In the genomic region with DNA sequence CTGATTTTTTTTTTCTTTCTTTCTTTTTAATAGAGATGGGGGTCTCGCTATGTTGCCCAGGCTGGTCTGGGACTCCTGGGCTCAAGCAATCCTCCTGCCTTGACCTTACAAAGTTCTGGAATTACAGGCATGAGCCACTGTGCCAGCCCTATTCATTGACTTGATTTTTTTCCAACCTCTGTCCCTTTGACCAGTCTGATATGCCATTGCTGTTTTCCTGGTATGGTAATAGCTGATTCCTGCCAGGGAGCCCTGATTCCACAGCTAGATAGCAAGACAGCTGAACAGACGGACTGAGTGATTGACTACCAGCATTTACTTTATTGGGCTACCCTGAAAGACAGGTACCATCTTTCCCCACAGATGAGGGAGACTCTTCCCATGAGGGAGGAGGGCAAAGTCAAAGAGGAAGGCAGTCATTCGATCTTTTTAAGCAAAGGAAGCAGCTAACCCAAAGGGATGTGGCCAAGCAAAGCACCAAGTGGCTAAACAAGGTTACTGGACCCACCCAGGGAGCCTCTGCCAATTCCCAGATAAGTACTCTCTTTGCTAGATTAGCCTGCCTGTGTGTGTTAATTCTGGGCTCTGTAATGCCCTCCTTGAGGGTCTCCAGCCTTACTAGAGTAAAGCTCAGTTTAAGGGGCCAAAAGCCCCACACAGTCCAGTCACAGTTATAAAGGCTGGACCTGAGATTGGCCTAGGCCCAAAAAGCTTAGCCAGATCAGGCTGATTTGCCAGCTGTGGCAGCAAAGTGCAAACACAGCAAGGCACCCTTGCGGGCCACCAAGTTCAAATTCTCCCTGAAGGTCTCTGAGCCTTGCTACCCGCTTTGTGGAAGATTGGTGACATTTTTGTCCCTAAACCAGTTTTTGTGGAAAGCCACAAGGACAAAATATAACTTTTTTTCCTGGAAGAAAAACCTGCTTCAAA, we compare ENCODE assay signal across 1 cellular context.
TF ChIP-seq lines count a peak whose summit lies in the region.

No MANE protein-coding gene starts in this region.

TF ChIP-seq in A549, 52 proteins besides CTCF, POLR2A, EP300 and RAD21 (continued from another document):
- TF ChIP-seq, protein P1, sequence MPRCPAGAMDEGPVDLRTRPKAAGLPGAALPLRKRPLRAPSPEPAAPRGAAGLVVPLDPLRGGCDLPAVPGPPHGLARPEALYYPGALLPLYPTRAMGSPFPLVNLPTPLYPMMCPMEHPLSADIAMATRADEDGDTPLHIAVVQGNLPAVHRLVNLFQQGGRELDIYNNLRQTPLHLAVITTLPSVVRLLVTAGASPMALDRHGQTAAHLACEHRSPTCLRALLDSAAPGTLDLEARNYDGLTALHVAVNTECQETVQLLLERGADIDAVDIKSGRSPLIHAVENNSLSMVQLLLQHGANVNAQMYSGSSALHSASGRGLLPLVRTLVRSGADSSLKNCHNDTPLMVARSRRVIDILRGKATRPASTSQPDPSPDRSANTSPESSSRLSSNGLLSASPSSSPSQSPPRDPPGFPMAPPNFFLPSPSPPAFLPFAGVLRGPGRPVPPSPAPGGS (IDR thresholded peaks at IDR 0.05), result no peak
